Comparison of ENCODE assay signal across 22 cellular contexts in genomic region chr1:167443757-167444156, GRCh38.
A peak's percentile ranks its signal among the peaks of the same experiment; 100 is the strongest.
DNase-seq lines count a peak whose midpoint lies in the region; ATAC-seq and TF ChIP-seq lines count a peak whose summit lies in the region.
"Had no signal": no experiment of that assay in that cellular context is flagged by ENCODE, and none has a peak within 500 bp of the region (broad histone marks: within the 10 kb centered on the region; RNA-seq: fewer than 3 reads in every experiment).

No MANE protein-coding gene starts in this region.

- peaks cover 53% of the 10 kb centered on the region for H3K36me3 Mint-ChIP-seq in activated CD4-positive, alpha-beta T cell treated with anti-CD3 and anti-CD28 coated beads for 36 hours (ENCODE audit: low read depth)
- H3K36me3 Mint-ChIP-seq in CD4-positive, alpha-beta T cell (ENCODE audit: low read depth) = peaks cover 90% of the 10 kb centered on the region
- H3K36me3 Mint-ChIP-seq in activated CD8-positive, alpha-beta T cell treated with anti-CD3 and anti-CD28 coated beads, Interleukin-2, amount 10 ng/mL, durations not matched to agents 7 days and 5 days (ENCODE audit: low read depth) = peaks cover 75% of the 10 kb centered on the region
- peaks cover 2 to 23% (median 16%) of the 10 kb centered on the region in 5 donors for H3K36me3 Mint-ChIP-seq in naive thymus-derived CD4-positive, alpha-beta T cell

- ATAC-seq in activated CD4-positive, alpha-beta T cell treated with anti-CD3 and anti-CD28 coated beads for 36 hours = no peak
- no peak for ATAC-seq in CD4-positive, alpha-beta T cell (ENCODE audit: poor library complexity)
- ATAC-seq in activated CD8-positive, alpha-beta T cell treated with anti-CD3 and anti-CD28 coated beads, Interleukin-2, amount 10 ng/mL, durations not matched to agents 7 days and 5 days = no peak
- ATAC-seq in naive thymus-derived CD4-positive, alpha-beta T cell = no peak
- ATAC-seq: Right ventricle myocardium inferior had no signal

- no peak overlapping the region for H3K27ac ChIP-seq in CD4-positive, alpha-beta T cell (ENCODE audit: low read depth, low read length)
- H3K27ac ChIP-seq in naive thymus-derived CD4-positive, alpha-beta T cell (ENCODE audit: low read depth, low read length) = peak overlapping the region; percentile 57
- H3K27ac ChIP-seq: adrenal gland, tibial artery had no signal

- H3K27me3 ChIP-seq in CD4-positive, alpha-beta T cell (ENCODE audit: control insufficient read depth, insufficient read depth, low read length) = no peaks in the 10 kb centered on the region
- no peaks in the 10 kb centered on the region for H3K27me3 ChIP-seq in naive thymus-derived CD4-positive, alpha-beta T cell (ENCODE audit: control insufficient read depth in 2 of 2, insufficient read depth in 2 of 2, low read length in 2 of 2)
- H3K27me3 ChIP-seq: adrenal gland had no signal

- peaks cover 0 to 40% (median 18%) of the 10 kb centered on the region in 3 experiments for H3K36me3 ChIP-seq in naive thymus-derived CD4-positive, alpha-beta T cell (ENCODE audit: control insufficient read depth in 2 of 3, insufficient read depth in 3 of 3, low read length in 3 of 3)
- H3K36me3 ChIP-seq: adrenal gland, tibial artery had no signal

- TF ChIP-seq CTCF in CD4-positive, alpha-beta T cell (IDR thresholded peaks at IDR 0.05) = no peak

- no peak overlapping the region for H3K4me3 Mint-ChIP-seq in activated CD4-positive, alpha-beta T cell treated with anti-CD3 and anti-CD28 coated beads for 36 hours
- no peak overlapping the region for H3K4me3 Mint-ChIP-seq in CD4-positive, alpha-beta T cell
- no peak overlapping the region for H3K4me3 Mint-ChIP-seq in activated CD8-positive, alpha-beta T cell treated with anti-CD3 and anti-CD28 coated beads, Interleukin-2, amount 10 ng/mL, durations not matched to agents 7 days and 5 days
- peak overlapping the region in 6 of 10 donors; percentile 0 to 58 (median 26) for H3K4me3 Mint-ChIP-seq in naive thymus-derived CD4-positive, alpha-beta T cell
- H3K4me3 Mint-ChIP-seq: endodermal cell, HFFc6 had no signal

- H3K4me1 ChIP-seq in naive thymus-derived CD4-positive, alpha-beta T cell (ENCODE audit: control insufficient read depth in 2 of 2, insufficient read depth in 2 of 2, low read length in 2 of 2) = peaks cover 61 to 89% of the 10 kb centered on the region in 2 donors

- peak overlapping the region; percentile 40 for H3K27ac Mint-ChIP-seq in activated CD4-positive, alpha-beta T cell treated with anti-CD3 and anti-CD28 coated beads for 36 hours
- peak overlapping the region; percentile 100 for H3K27ac Mint-ChIP-seq in CD4-positive, alpha-beta T cell
- H3K27ac Mint-ChIP-seq in activated CD8-positive, alpha-beta T cell treated with anti-CD3 and anti-CD28 coated beads, Interleukin-2, amount 10 ng/mL, durations not matched to agents 7 days and 5 days = peak overlapping the region; percentile 81
- peak overlapping the region; percentile 73 to 96 (median 92) for H3K27ac Mint-ChIP-seq in naive thymus-derived CD4-positive, alpha-beta T cell
- H3K27ac Mint-ChIP-seq: endodermal cell, HFFc6 had no signal

- CTCF ChIA-PET in activated CD4-positive, alpha-beta T cell treated with anti-CD3 and anti-CD28 coated beads for 36 hours (lab: Charles Lee) = interaction anchor here (0.6 to 4.2 kb wide), 17 partner anchors 11 to 377 kb away, joined by 3 to 41 read pairs (median 5); no protein-coding TSS in a partner anchor
- CTCF ChIA-PET in CD4-positive, alpha-beta T cell (lab: Charles Lee) = interaction anchor here (1.0 kb wide), 1 partner anchor 75 kb away, joined by 5 read pairs; the partner anchor contains the start of gene CD247
- CTCF ChIA-PET in activated CD8-positive, alpha-beta T cell treated with anti-CD3 and anti-CD28 coated beads, Interleukin-2, amount 10 ng/mL, durations not matched to agents 7 days and 5 days (lab: Charles Lee) = interaction anchor here (0.6 to 4.3 kb wide), 9 partner anchors 10 to 370 kb away, joined by 3 to 20 read pairs (median 9); no protein-coding TSS in a partner anchor
- CTCF ChIA-PET in naive thymus-derived CD4-positive, alpha-beta T cell (lab: Charles Lee) = interaction anchor here (0.9 to 4.8 kb wide), 9 partner anchors 10 to 324 kb away, joined by 3 to 30 read pairs (median 4); no protein-coding TSS in a partner anchor

- H3K27me3 Mint-ChIP-seq in activated CD4-positive, alpha-beta T cell treated with anti-CD3 and anti-CD28 coated beads for 36 hours = no peaks in the 10 kb centered on the region
- H3K27me3 Mint-ChIP-seq in CD4-positive, alpha-beta T cell = no peaks in the 10 kb centered on the region
- no peaks in the 10 kb centered on the region for H3K27me3 Mint-ChIP-seq in activated CD8-positive, alpha-beta T cell treated with anti-CD3 and anti-CD28 coated beads, Interleukin-2, amount 10 ng/mL, durations not matched to agents 7 days and 5 days (ENCODE audit: low read depth)
- no peaks in the 10 kb centered on the region for H3K27me3 Mint-ChIP-seq in naive thymus-derived CD4-positive, alpha-beta T cell

- DNase-seq in activated CD4-positive, alpha-beta T cell treated with anti-CD3 and anti-CD28 coated beads for 36 hours = no peak
- DNase-seq in activated CD4-positive, alpha-beta T cell treated with anti-CD3 and anti-CD28 coated beads for 48 hours = no peak
- DNase-seq in CD4-positive, alpha-beta T cell = no peak
- DNase-seq in activated CD8-positive, alpha-beta T cell treated with anti-CD3 and anti-CD28 coated beads, Interleukin-2, amount 10 ng/mL, durations not matched to agents 7 days and 5 days = peak; percentile 14
- DNase-seq in naive thymus-derived CD4-positive, alpha-beta T cell = no peak
- DNase-seq in OCI-M1 (lab: John Stamatoyannopoulos, UW) = no peak
- no peak for DNase-seq in NCI-H748 (lab: John Stamatoyannopoulos, UW; ENCODE audit: unreplicated experiment)
- DNase-seq in epidermal melanocyte (ENCODE audit: insufficient read length, low spot score) = no peak
- DNase-seq: HFFc6; Kasumi-1; kidney glomerular epithelial cell; mammary epithelial cell; NCI-H2029; NCI-H2227 treated with DMSO at 0.1 percent for 48 hours; NCI-H774; nucleus accumbens; stimulated activated naive CD4-positive, alpha-beta T cell; tibial artery had no signal

- H3K9me3 Mint-ChIP-seq in activated CD4-positive, alpha-beta T cell treated with anti-CD3 and anti-CD28 coated beads for 36 hours (ENCODE audit: low read depth) = no peaks in the 10 kb centered on the region
- no peaks in the 10 kb centered on the region for H3K9me3 Mint-ChIP-seq in CD4-positive, alpha-beta T cell
- no peaks in the 10 kb centered on the region for H3K9me3 Mint-ChIP-seq in activated CD8-positive, alpha-beta T cell treated with anti-CD3 and anti-CD28 coated beads, Interleukin-2, amount 10 ng/mL, durations not matched to agents 7 days and 5 days (ENCODE audit: insufficient read depth)
- H3K9me3 Mint-ChIP-seq in naive thymus-derived CD4-positive, alpha-beta T cell = peaks cover 0 to under 1% (median 0%) of the 10 kb centered on the region in 11 donors
- H3K9me3 Mint-ChIP-seq: endodermal cell, HFFc6 had no signal

- intact Hi-C loops in activated CD4-positive, alpha-beta T cell treated with anti-CD3 and anti-CD28 coated beads for 36 hours (cut with DNase I, micrococcal nuclease) = loop anchor here in 1 of 2 experiments (5.0 kb wide), 1 partner anchor 41 kb away; no protein-coding TSS in a partner anchor
- intact Hi-C loops in CD4-positive, alpha-beta T cell (cut with DNase I, micrococcal nuclease) = loop anchor here (2.0 to 10.0 kb wide), 5 partner anchors 41 to 379 kb away; partner anchors contain the start of gene POU2F1 (in 1 of the 2)
- intact Hi-C loops in naive thymus-derived CD4-positive, alpha-beta T cell (cut with micrococcal nuclease) = loop anchor here in 1 of 2 donors (2.0 to 5.0 kb wide), 3 partner anchors 15 to 376 kb away; no protein-coding TSS in a partner anchor

- POLR2A ChIA-PET in activated CD4-positive, alpha-beta T cell treated with anti-CD3 and anti-CD28 coated beads for 36 hours (lab: Charles Lee) = interaction anchor here (0.5 to 1.2 kb wide), 3 partner anchors 13 to 570 kb away, joined by 4 to 6 read pairs (median 4); no protein-coding TSS in a partner anchor
- POLR2A ChIA-PET in CD4-positive, alpha-beta T cell (lab: Charles Lee) = interaction anchor here (0.9 to 8.0 kb wide), 6 partner anchors 12 to 74 kb away, joined by 3 to 91 read pairs (median 4); partner anchors contain the start of gene CD247
- POLR2A ChIA-PET in activated CD8-positive, alpha-beta T cell treated with anti-CD3 and anti-CD28 coated beads, Interleukin-2, amount 10 ng/mL, durations not matched to agents 7 days and 5 days (lab: Charles Lee) = no interaction called here
- POLR2A ChIA-PET in naive thymus-derived CD4-positive, alpha-beta T cell (lab: Charles Lee) = interaction anchor here (0.6 to 11.9 kb wide), 10 partner anchors 10 to 90 kb away, joined by 3 to 281 read pairs (median 5); partner anchors contain the start of gene CD247

- H3K4me1 Mint-ChIP-seq in activated CD4-positive, alpha-beta T cell treated with anti-CD3 and anti-CD28 coated beads for 36 hours = peaks cover 86% of the 10 kb centered on the region
- peaks cover 89% of the 10 kb centered on the region for H3K4me1 Mint-ChIP-seq in CD4-positive, alpha-beta T cell (ENCODE audit: low read depth)
- peaks cover 95% of the 10 kb centered on the region for H3K4me1 Mint-ChIP-seq in activated CD8-positive, alpha-beta T cell treated with anti-CD3 and anti-CD28 coated beads, Interleukin-2, amount 10 ng/mL, durations not matched to agents 7 days and 5 days (ENCODE audit: low read depth)
- H3K4me1 Mint-ChIP-seq in naive thymus-derived CD4-positive, alpha-beta T cell = peaks cover 45 to 99% (median 87%) of the 10 kb centered on the region in 7 donors

- no peaks in the 10 kb centered on the region for H3K9me3 ChIP-seq in CD4-positive, alpha-beta T cell (ENCODE audit: control insufficient read depth, low read length)
- no peaks in the 10 kb centered on the region for H3K9me3 ChIP-seq in naive thymus-derived CD4-positive, alpha-beta T cell (ENCODE audit: control insufficient read depth in 2 of 3, low read length in 3 of 3)
- H3K9me3 ChIP-seq: adrenal gland, tibial artery had no signal

- no peak overlapping the region for H3K4me3 ChIP-seq in naive thymus-derived CD4-positive, alpha-beta T cell (ENCODE audit: low read length)
- H3K4me3 ChIP-seq: adrenal gland, smooth muscle cell, tibial artery had no signal

Comparison
In these comparisons a context has a peak if more than half of its experiments do, and no peak if none do; other contexts are left out.
1. H3K27ac Mint-ChIP-seq: peak in every context shown above with its lines; median percentile 100 in CD4-positive, alpha-beta T cell; 92 in naive thymus-derived CD4-positive, alpha-beta T cell; 81 in activated CD8-positive, alpha-beta T cell treated with anti-CD3 and anti-CD28 coated beads, Interleukin-2, amount 10 ng/mL, durations not matched to agents 7 days and 5 days; 40 in activated CD4-positive, alpha-beta T cell treated with anti-CD3 and anti-CD28 coated beads for 36 hours.
2. H3K4me3 Mint-ChIP-seq: peak in naive thymus-derived CD4-positive, alpha-beta T cell (6 of 10); none in activated CD4-positive, alpha-beta T cell treated with anti-CD3 and anti-CD28 coated beads for 36 hours (single experiment), CD4-positive, alpha-beta T cell (single experiment) and activated CD8-positive, alpha-beta T cell treated with anti-CD3 and anti-CD28 coated beads, Interleukin-2, amount 10 ng/mL, durations not matched to agents 7 days and 5 days (single experiment).